ENCODE assay signal across 12 cellular contexts in the genomic region with DNA sequence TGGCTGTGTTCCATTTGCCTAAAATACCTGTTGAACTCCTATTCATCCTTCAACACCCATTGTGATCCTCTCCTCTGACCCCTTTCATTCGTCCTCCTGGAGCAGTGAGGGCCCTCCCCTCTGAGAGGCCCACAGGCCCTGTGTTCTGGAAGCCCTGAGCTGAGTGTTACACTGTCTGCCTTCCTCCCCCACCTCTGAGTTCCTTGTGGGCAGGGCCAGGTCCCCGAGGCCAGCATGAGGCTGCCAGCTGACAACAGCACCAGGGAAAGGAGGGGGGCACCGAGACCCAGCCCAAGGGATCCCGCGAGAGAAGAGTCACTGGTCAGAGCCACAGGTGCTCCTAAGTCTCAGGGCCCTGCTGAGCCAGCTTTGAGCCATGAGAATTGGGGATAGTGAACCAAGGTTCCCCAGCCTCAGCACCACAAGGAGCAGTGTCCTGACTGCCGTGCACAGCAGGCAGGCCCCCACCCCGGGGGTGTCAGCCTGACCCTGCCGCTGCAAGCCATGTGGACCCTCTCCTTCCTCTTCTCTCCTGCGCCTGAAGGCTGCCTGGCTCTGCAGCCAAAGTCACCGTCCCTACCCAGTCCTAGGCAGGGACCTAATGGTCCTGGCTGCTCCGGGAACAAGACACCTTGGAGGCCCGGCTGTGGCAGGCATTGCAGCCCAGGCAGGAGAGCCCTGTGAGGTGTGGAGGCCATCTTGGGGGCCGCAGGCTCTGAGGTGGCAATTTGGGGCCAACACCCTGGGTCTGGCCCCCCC. TPM values are rescaled to one million over a fixed set of nuclear protein-coding genes. Genes with fewer than 3 reads are reported as not detected.
DNase-seq lines count a peak whose midpoint lies in the region; ATAC-seq and TF ChIP-seq lines count a peak whose summit lies in the region.
"Had no signal": no experiment of that assay in that cellular context is flagged by ENCODE, and none has a peak within 500 bp of the region (broad histone marks: within the 10 kb centered on the region; RNA-seq: fewer than 3 reads in every experiment).

No MANE protein-coding gene starts in this region.

- no peaks in the 10 kb centered on the region for H3K4me1 Mint-ChIP-seq in central memory CD8-positive, alpha-beta T cell
- peaks cover 23% of the 10 kb centered on the region for H3K4me1 Mint-ChIP-seq in neural progenitor cell

- H3K9me3 ChIP-seq in neural progenitor cell (ENCODE audit: low read depth), result no peaks in the 10 kb centered on the region

- ATAC-seq in central memory CD8-positive, alpha-beta T cell (replicated peaks; ENCODE audit: extremely low read depth, poor library complexity, severe bottlenecking), result no peak
- ATAC-seq in HG02973 (IDR thresholded peaks at IDR 0.05; ENCODE audit: unreplicated experiment) (no peak), foreskin keratinocyte (no peak), HG03108 (IDR thresholded peaks at IDR 0.05; ENCODE audit: unreplicated experiment) (no peak)

- H3K79me2 ChIP-seq in neural progenitor cell (ENCODE audit: low read depth), result no peaks in the 10 kb centered on the region

- H3K36me3 ChIP-seq in neural progenitor cell, result no peaks in the 10 kb centered on the region

- H3K27ac Mint-ChIP-seq in central memory CD8-positive, alpha-beta T cell (ENCODE audit: low read depth), result peak overlapping the region; percentile 16
- peak overlapping the region; percentile 90 for H3K27ac Mint-ChIP-seq in neural progenitor cell
- H3K27ac Mint-ChIP-seq: activated naive CD4-positive, alpha-beta T cell treated with anti-CD3 and anti-CD28 coated beads for 36 hours; T-helper 1 cell treated with Interleukin-12 subunit alpha and Interleukin-12 subunit beta and Interleukin-4 antibody, amounts not matched to agents 30 μg/mL and 1 μg/mL, for 36 hours had no signal

- H3K4me3 Mint-ChIP-seq in central memory CD8-positive, alpha-beta T cell, result no peak overlapping the region
- H3K4me3 Mint-ChIP-seq in neural progenitor cell, result peak overlapping the region; percentile 47
- H3K4me3 Mint-ChIP-seq: activated naive CD4-positive, alpha-beta T cell treated with anti-CD3 and anti-CD28 coated beads for 36 hours; T-helper 1 cell treated with Interleukin-12 subunit alpha and Interleukin-12 subunit beta and Interleukin-4 antibody, amounts not matched to agents 30 μg/mL and 1 μg/mL, for 36 hours had no signal

- H3K27ac ChIP-seq in neural progenitor cell (no peak overlapping the region), foreskin keratinocyte (no peak overlapping the region)

- H2AFZ ChIP-seq in neural progenitor cell (replicated peaks), result no peak overlapping the region

- H3K4me3 ChIP-seq in neural progenitor cell, result no peak overlapping the region

- in situ Hi-C loops in KBM-7 (cut with MboI; ENCODE audit: low pct_unique_long_range_greater_than_20kb, low sequenced_read_pairs), result no loop called here

- DNase-seq in Daoy (ENCODE audit: low read depth) (peak; percentile 64), KBM-7 (peak; percentile 43), neural progenitor cell (ENCODE audit: low spot score) (peak; percentile 48), NCI-H1105 (lab: John Stamatoyannopoulos, UW) (no peak), foreskin keratinocyte (no peak)
- peak; percentile 6 to 9 for DNase-seq in central memory CD8-positive, alpha-beta T cell (ENCODE audit: low spot score in 2 of 2)
- DNase-seq: NCI-H446, retina had no signal

- no peaks in the 10 kb centered on the region for H3K27me3 ChIP-seq in neural progenitor cell
- no peaks in the 10 kb centered on the region for H3K27me3 ChIP-seq in foreskin keratinocyte

- H3K9ac ChIP-seq in neural progenitor cell, result no peak overlapping the region

- no peaks in the 10 kb centered on the region for H4K20me1 ChIP-seq in neural progenitor cell (ENCODE audit: low read depth)

- H3K27me3 Mint-ChIP-seq in central memory CD8-positive, alpha-beta T cell, result no peaks in the 10 kb centered on the region
- H3K27me3 Mint-ChIP-seq in neural progenitor cell (ENCODE audit: insufficient read depth, low read depth), result peaks cover 11% of the 10 kb centered on the region

- H3K36me3 Mint-ChIP-seq in central memory CD8-positive, alpha-beta T cell (ENCODE audit: insufficient read depth), result peaks cover 3% of the 10 kb centered on the region
- H3K36me3 Mint-ChIP-seq in neural progenitor cell, result no peaks in the 10 kb centered on the region

- no peaks in the 10 kb centered on the region for H3K9me3 Mint-ChIP-seq in central memory CD8-positive, alpha-beta T cell
- no peaks in the 10 kb centered on the region for H3K9me3 Mint-ChIP-seq in neural progenitor cell
- H3K9me3 Mint-ChIP-seq: activated naive CD4-positive, alpha-beta T cell treated with anti-CD3 and anti-CD28 coated beads for 36 hours; T-helper 1 cell treated with Interleukin-12 subunit alpha and Interleukin-12 subunit beta and Interleukin-4 antibody, amounts not matched to agents 30 μg/mL and 1 μg/mL, for 36 hours had no signal

- peaks cover 12% of the 10 kb centered on the region for H3K4me1 ChIP-seq in neural progenitor cell
- H3K4me1 ChIP-seq in foreskin keratinocyte, result no peaks in the 10 kb centered on the region

- H3F3A ChIP-seq in neural progenitor cell (ENCODE audit: low read depth), result no peaks in the 10 kb centered on the region

- H3K4me2 ChIP-seq in neural progenitor cell, result peak overlapping the region; percentile 35

- TF ChIP-seq CTCF in neural progenitor cell (IDR thresholded peaks at IDR 0.05) (no peak), foreskin keratinocyte (conservative IDR thresholded peaks at IDR 0.05) (no peak)

RNA-seq across cellular contexts. Expression of a gene that starts 52.5 kb away (rescaled TPM):
- total RNA-seq in Daoy (2014; rRNA removed; shearing (Covaris generic)), result 14.1 and 18.6 TPM in 2 replicates
- 4.0 and 13.4 TPM in 2 replicates for total RNA-seq in neural progenitor cell (ENCODE audit: low replicate concordance)
- total RNA-seq in foreskin keratinocyte, result 0.48 and 0.53 TPM in 2 replicates
- 0.37 and 0.45 TPM in 2 replicates for polyA plus RNA-seq in foreskin keratinocyte

Comparison
In these comparisons a context has a peak if more than half of its experiments do, and no peak if none do; other contexts are left out.
1. DNase-seq: peak in Daoy (single experiment), KBM-7 (single experiment), central memory CD8-positive, alpha-beta T cell (2 of 2) and neural progenitor cell (single experiment); none in NCI-H1105 (single experiment) and foreskin keratinocyte (0 of 2).